In the genomic region with DNA sequence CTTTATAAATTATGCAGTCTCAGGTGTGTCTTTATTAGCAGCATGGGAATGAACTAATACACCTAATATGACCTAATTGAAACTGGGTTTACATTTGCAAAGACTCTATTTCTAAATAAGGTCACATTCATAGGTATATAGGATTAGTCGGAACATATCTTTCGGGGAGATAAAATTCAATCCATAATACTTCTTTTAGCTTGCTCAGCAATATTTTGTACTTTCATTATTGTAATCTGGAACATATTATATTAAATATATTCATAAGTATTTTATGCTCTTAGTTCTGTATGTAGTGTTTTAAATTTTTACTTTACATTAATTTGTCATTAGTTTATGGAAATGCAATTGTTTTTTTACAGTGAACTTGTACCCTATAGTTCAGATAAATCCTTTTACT, we compare ENCODE assay signal across 3 cellular contexts.
TF ChIP-seq lines count a peak whose summit lies in the region.

No MANE protein-coding gene starts in this region.

TF ChIP-seq in HepG2, 621 proteins besides CTCF, POLR2A, EP300 and RAD21:
- TF ChIP-seq HOXA9 (CRISPR knock-in tag; IDR thresholded peaks at IDR 0.05; ENCODE audit: borderline replicate concordance) (no peak), MAFK (conservative IDR thresholded peaks at IDR 0.05 in 1 of 2, IDR thresholded peaks at IDR 0.05 in 1 of 2; ENCODE audit: low read length in 2 of 2) (peak; percentile 83 to 96), MAFF (IDR thresholded peaks at IDR 0.05; ENCODE audit: low read depth, low read length) (peak; percentile 92)

TF ChIP-seq in IMR-90, 13 proteins besides CTCF, POLR2A, EP300 and RAD21:
- TF ChIP-seq ELK1 (IDR thresholded peaks at IDR 0.05; ENCODE audit: borderline replicate concordance, low read depth, low read length) (no peak), BHLHE40 (IDR thresholded peaks at IDR 0.05; ENCODE audit: low read depth, low read length) (no peak), MXI1 (IDR thresholded peaks at IDR 0.05; ENCODE audit: borderline replicate concordance, low read depth, low read length) (no peak), MAFK (IDR thresholded peaks at IDR 0.05; ENCODE audit: low read depth, low read length) (peak; percentile 87), RFX5 (IDR thresholded peaks at IDR 0.05; ENCODE audit: low read depth, low read length) (no peak), FOS (IDR thresholded peaks at IDR 0.05; ENCODE audit: low read depth, low read length) (no peak), MAZ (IDR thresholded peaks at IDR 0.05; ENCODE audit: borderline replicate concordance, low read depth, low read length) (no peak)

TF ChIP-seq in H1, 55 proteins besides CTCF, POLR2A, EP300 and RAD21:
- TF ChIP-seq SIX5 (IDR thresholded peaks at IDR 0.05; ENCODE audit: low read depth, low read length) (no peak), MAFK (IDR thresholded peaks at IDR 0.05; ENCODE audit: low read depth, low read length) (peak; percentile 15; the same call in 1 of the 2 replicates)
TF ChIP-seq in H1: peak in this region for 1.
